ENCODE assay signal across 13 cellular contexts in genomic region chr5:132104561-132104960, GRCh38. TPM values are rescaled to one million over a fixed set of nuclear protein-coding genes. Genes with fewer than 3 reads are reported as not detected.
DNase-seq lines count a peak whose midpoint lies in the region; ATAC-seq and TF ChIP-seq lines count a peak whose summit lies in the region.
"Had no signal": no experiment of that assay in that cellular context is flagged by ENCODE, and none has a peak within 500 bp of the region (broad histone marks: within the 10 kb centered on the region; RNA-seq: fewer than 3 reads in every experiment).

No MANE protein-coding gene starts in this region.

- H2AK5ac ChIP-seq in IMR-90 (ENCODE audit: low read depth, low read length), result peak overlapping the region; percentile 87

- TF ChIP-seq RAD21 in IMR-90 (IDR thresholded peaks at IDR 0.05; ENCODE audit: low read length), result no peak

- H3K9me1 ChIP-seq in IMR-90 (ENCODE audit: insufficient read depth, low read length), result peaks cover 29% of the 10 kb centered on the region

- H2BK5ac ChIP-seq in IMR-90 (ENCODE audit: low read depth, low read length, poor library complexity, severe bottlenecking), result peak overlapping the region; percentile 75

- no peak for TF ChIP-seq CTCF in IMR-90 (conservative IDR thresholded peaks at IDR 0.05; ENCODE audit: low read depth, low read length)

- no peaks in the 10 kb centered on the region for H3K36me3 Mint-ChIP-seq in CD4-positive, CD25-positive, alpha-beta regulatory T cell
- peaks cover 6% of the 10 kb centered on the region for H3K36me3 Mint-ChIP-seq in activated T-helper 17 cell treated with anti-CD3 and anti-CD28 coated beads, Interleukin-2, amount 50 U/mL, for 72 hours (ENCODE audit: low read depth)
- no peaks in the 10 kb centered on the region for H3K36me3 Mint-ChIP-seq in memory B cell

- H3K27me3 ChIP-seq in CD4-positive, CD25-positive, alpha-beta regulatory T cell (ENCODE audit: control insufficient read depth, insufficient read depth, low read length), result no peaks in the 10 kb centered on the region
- no peaks in the 10 kb centered on the region for H3K27me3 ChIP-seq in IMR-90 (ENCODE audit: control insufficient read depth, insufficient read depth, low read length)
- H3K27me3 ChIP-seq: SJSA1 had no signal

- H2BK120ac ChIP-seq in IMR-90 (ENCODE audit: low read depth, low read length), result peak overlapping the region; percentile 88

- no peak for TF ChIP-seq POLR2A in IMR-90 (IDR thresholded peaks at IDR 0.05; ENCODE audit: low read depth, low read length)

- in situ Hi-C loops in IMR-90 (cut with MboI; ENCODE audit: low sequenced_read_pairs), result no loop called here

- no TSS peak for BruUV-seq in IMR-90 (replicated peaks; lab: Mats Ljungman, UMichigan)

- H3K9me3 Mint-ChIP-seq in CD4-positive, CD25-positive, alpha-beta regulatory T cell, result peaks cover 0 to 3% (median 0%) of the 10 kb centered on the region in 7 donors
- no peaks in the 10 kb centered on the region for H3K9me3 Mint-ChIP-seq in activated T-helper 17 cell treated with anti-CD3 and anti-CD28 coated beads, Interleukin-2, amount 50 U/mL, for 72 hours
- H3K9me3 Mint-ChIP-seq in memory B cell, result no peaks in the 10 kb centered on the region

- intact Hi-C loops in IMR-90 (cut with micrococcal nuclease), result no loop called here

- H3K9ac ChIP-seq in IMR-90 (ENCODE audit: low read depth, low read length), result no peak overlapping the region

- dilution Hi-C loops in IMR-90 (cut with HindIII; ENCODE audit: low sequenced_read_pairs, unreplicated experiment), result no loop called here

- ATAC-seq in CD4-positive, CD25-positive, alpha-beta regulatory T cell (ENCODE audit: low read depth in 2 of 2), result no peak
- ATAC-seq in IMR-90 (ENCODE audit: low read depth), result 0 out of 2 replicates have a peak, but pooled peaks have one; percentile 28
- no peak for ATAC-seq in activated T-helper 17 cell treated with anti-CD3 and anti-CD28 coated beads, Interleukin-2, amount 50 U/mL, for 72 hours (replicated peaks)
- no peak for ATAC-seq in memory B cell (ENCODE audit: low read depth)
- no peak for ATAC-seq in HG02840 (IDR thresholded peaks at IDR 0.05; ENCODE audit: low FRiP score, unreplicated experiment)

- peak overlapping the region; percentile 72 for H3K4ac ChIP-seq in IMR-90 (ENCODE audit: low read depth, low read length)

- no peaks in the 10 kb centered on the region for H3K36me3 ChIP-seq in CD4-positive, CD25-positive, alpha-beta regulatory T cell (ENCODE audit: control insufficient read depth, insufficient read depth, low read length)
- H3K36me3 ChIP-seq in IMR-90 (ENCODE audit: control insufficient read depth, insufficient read depth, low read length), result no peaks in the 10 kb centered on the region
- H3K36me3 ChIP-seq: SJSA1 had no signal

- peak overlapping the region in 3 of 4 donors; percentile 15 to 57 (median 30) for H3K4me3 Mint-ChIP-seq in CD4-positive, CD25-positive, alpha-beta regulatory T cell
- H3K4me3 Mint-ChIP-seq in activated T-helper 17 cell treated with anti-CD3 and anti-CD28 coated beads, Interleukin-2, amount 50 U/mL, for 72 hours, result peak overlapping the region; percentile 72
- H3K4me3 Mint-ChIP-seq in memory B cell, result no peak overlapping the region

- CTCF ChIA-PET in IMR-90 (lab: Yijun Ruan, JAX), result interaction anchor here (0.9 kb wide), 1 partner anchor 10 kb away, joined by 3 read pairs; no protein-coding TSS in a partner anchor

- no peak overlapping the region for H4K91ac ChIP-seq in IMR-90 (ENCODE audit: insufficient read depth, low read depth, low read length)

- no peaks in the 10 kb centered on the region for H3K27me3 Mint-ChIP-seq in CD4-positive, CD25-positive, alpha-beta regulatory T cell
- no peaks in the 10 kb centered on the region for H3K27me3 Mint-ChIP-seq in activated T-helper 17 cell treated with anti-CD3 and anti-CD28 coated beads, Interleukin-2, amount 50 U/mL, for 72 hours
- H3K27me3 Mint-ChIP-seq in memory B cell, result no peaks in the 10 kb centered on the region
- H3K27me3 Mint-ChIP-seq: naive thymus-derived CD4-positive, alpha-beta T cell had no signal

- H3K23ac ChIP-seq in IMR-90 (ENCODE audit: low read depth, low read length), result no peak overlapping the region

- H2BK20ac ChIP-seq in IMR-90 (ENCODE audit: low read depth, low read length), result peak overlapping the region; percentile 70

- no peak for DNase-seq in CD4-positive, CD25-positive, alpha-beta regulatory T cell
- peak; percentile 66 for DNase-seq in IMR-90
- DNase-seq in memory B cell (ENCODE audit: low spot score in 2 of 2), result no peak
- DNase-seq in midbrain (lab: John Stamatoyannopoulos, UW), result no peak
- no peak for DNase-seq in NCI-H2227 treated with DMSO at 0.1 percent for 48 hours (lab: John Stamatoyannopoulos, UW)
- no peak for DNase-seq in NCI-H2029 treated with DMSO at 0.1 percent for 48 hours (lab: John Stamatoyannopoulos, UW)
- DNase-seq: activated CD4-positive, alpha-beta T cell treated with anti-CD3 and anti-CD28 coated beads, Interleukin-2, amount 50 U/mL, for 1 hour; naive thymus-derived CD4-positive, alpha-beta T cell; NCI-H226 had no signal

- peak overlapping the region in 1 of 2 experiments; percentile 32; a peak in 2 of 4 replicates for H4K8ac ChIP-seq in IMR-90 (ENCODE audit: low read depth in 2 of 2, low read length in 2 of 2)

- POLR2A ChIA-PET in IMR-90 (lab: Charles Lee; ENCODE audit: unreplicated experiment), result interaction anchor here (0.6 kb wide), 1 partner anchor 556 kb away, joined by 6 read pairs; no protein-coding TSS in a partner anchor

- H2AK9ac ChIP-seq in IMR-90 (replicated peaks; ENCODE audit: low read depth, low read length, poor library complexity), result no peak overlapping the region

- peak overlapping the region; percentile 51; the same call in 1 of the 2 replicates for H4K5ac ChIP-seq in IMR-90 (ENCODE audit: low read depth, low read length)

- peak overlapping the region; percentile 87 for H3K14ac ChIP-seq in IMR-90 (replicated peaks; ENCODE audit: low read depth, low read length)

- no peaks in the 10 kb centered on the region for H3K79me1 ChIP-seq in IMR-90 (ENCODE audit: low read depth in 1 of 2, low read length in 2 of 2)

- H2BK15ac ChIP-seq in IMR-90 (ENCODE audit: low read depth, low read length), result peak overlapping the region; percentile 81; the same call in 2 of the 3 replicates

- no peak overlapping the region for H3K4me2 ChIP-seq in IMR-90 (ENCODE audit: low read depth, low read length)

- H3K9me3 ChIP-seq in CD4-positive, CD25-positive, alpha-beta regulatory T cell (ENCODE audit: control insufficient read depth in 2 of 2, low read length in 2 of 2), result no peaks in the 10 kb centered on the region
- no peaks in the 10 kb centered on the region for H3K9me3 ChIP-seq in IMR-90 (ENCODE audit: control insufficient read depth, insufficient read depth, low read length)
- H3K9me3 ChIP-seq: SJSA1 had no signal

- no peak overlapping the region for H3K56ac ChIP-seq in IMR-90 (ENCODE audit: extremely low read depth, insufficient read depth, low read length)

- no peak overlapping the region for H3K27ac ChIP-seq in CD4-positive, CD25-positive, alpha-beta regulatory T cell (ENCODE audit: insufficient read depth, low read length, poor library complexity, severe bottlenecking)
- no peak overlapping the region for H3K27ac ChIP-seq in IMR-90 (ENCODE audit: insufficient read depth, low read length)

- H2AFZ ChIP-seq in IMR-90 (replicated peaks; ENCODE audit: low read length, poor library complexity), result peak overlapping the region; percentile 12

- no peak overlapping the region for H3K4me3 ChIP-seq in CD4-positive, CD25-positive, alpha-beta regulatory T cell (ENCODE audit: low read depth, low read length)
- H3K4me3 ChIP-seq in IMR-90 (ENCODE audit: insufficient read depth, low read depth, low read length), result no peak overlapping the region
- H3K4me3 ChIP-seq: SJSA1 had no signal

- H3K18ac ChIP-seq in IMR-90 (ENCODE audit: low read depth, low read length), result peak overlapping the region; percentile 42; the same call in 1 of the 2 replicates

- peaks cover 20 to 63% (median 40%) of the 10 kb centered on the region in 4 donors for H3K4me1 Mint-ChIP-seq in CD4-positive, CD25-positive, alpha-beta regulatory T cell
- peaks cover 45% of the 10 kb centered on the region for H3K4me1 Mint-ChIP-seq in activated T-helper 17 cell treated with anti-CD3 and anti-CD28 coated beads, Interleukin-2, amount 50 U/mL, for 72 hours
- peaks cover 47% of the 10 kb centered on the region for H3K4me1 Mint-ChIP-seq in memory B cell

- H3K27ac Mint-ChIP-seq in CD4-positive, CD25-positive, alpha-beta regulatory T cell, result peak overlapping the region in 1 of 3 donors; percentile 78
- H3K27ac Mint-ChIP-seq in activated T-helper 17 cell treated with anti-CD3 and anti-CD28 coated beads, Interleukin-2, amount 50 U/mL, for 72 hours, result peak overlapping the region; percentile 93
- H3K27ac Mint-ChIP-seq in memory B cell, result peak overlapping the region; percentile 42

- peaks cover 55% of the 10 kb centered on the region for H3K4me1 ChIP-seq in CD4-positive, CD25-positive, alpha-beta regulatory T cell (ENCODE audit: control insufficient read depth, insufficient read depth, low read length, poor library complexity, severe bottlenecking)
- H3K4me1 ChIP-seq in IMR-90 (ENCODE audit: control insufficient read depth, insufficient read depth, low read length), result peaks cover 22% of the 10 kb centered on the region

- no peaks in the 10 kb centered on the region for H4K20me1 ChIP-seq in IMR-90 (ENCODE audit: insufficient read depth, low read length)

TF ChIP-seq in IMR-90, 13 proteins besides CTCF, POLR2A, EP300 and RAD21:
- no peak for TF ChIP-seq CEBPB (IDR thresholded peaks at IDR 0.05; ENCODE audit: low read depth, low read length)
- TF ChIP-seq FOS (IDR thresholded peaks at IDR 0.05; ENCODE audit: low read depth, low read length), result 0 out of 2 replicates have a peak, but pooled peaks have one; percentile 12
TF ChIP-seq in IMR-90: peak in this region for 1.

RNA-seq across cellular contexts. Expression of gene CSF2, which starts 31.0 kb away (rescaled TPM):
- total RNA-seq in CD4-positive, CD25-positive, alpha-beta regulatory T cell, result not detected
- polyA plus RNA-seq in CD4-positive, CD25-positive, alpha-beta regulatory T cell, result not detected
- total RNA-seq in IMR-90 (2012; rRNA removed), result not detected in 2 replicates
- polyA plus RNA-seq in IMR-90 (2012; rRNA removed), result 0.26 and 0.31 TPM in 2 replicates
- 0.31 and 1.2 TPM in 2 replicates for polyA plus RNA-seq in IMR-90 (2012; cell fraction: cytosol; rRNA removed)
- polyA plus RNA-seq in IMR-90 (2012; cell fraction: nucleus; rRNA removed; ENCODE audit: low replicate concordance), result 0.70 and 0.79 TPM in 2 replicates
- total RNA-seq in activated T-helper 17 cell treated with anti-CD3 and anti-CD28 coated beads, Interleukin-2, amount 50 U/mL, for 72 hours, result 100 to 1,000 TPM in 1 of 2 donors, 10 to 100 TPM in 1; 14.6 to 159 TPM
- total RNA-seq: skeletal muscle tissue had no signal
- polyA plus RNA-seq: naive thymus-derived CD4-positive, alpha-beta T cell had no signal

RNA-seq across cellular contexts. Expression of gene IL3, which starts 44.1 kb away (rescaled TPM):
- not detected for total RNA-seq in CD4-positive, CD25-positive, alpha-beta regulatory T cell
- not detected for polyA plus RNA-seq in CD4-positive, CD25-positive, alpha-beta regulatory T cell
- total RNA-seq in IMR-90 (2012; rRNA removed), result not detected in 2 replicates
- not detected in 2 replicates for polyA plus RNA-seq in IMR-90 (2012; rRNA removed)
- not detected in 2 replicates for polyA plus RNA-seq in IMR-90 (2012; cell fraction: cytosol; rRNA removed)
- polyA plus RNA-seq in IMR-90 (2012; cell fraction: nucleus; rRNA removed; ENCODE audit: low replicate concordance), result not detected in 2 replicates
- total RNA-seq in activated T-helper 17 cell treated with anti-CD3 and anti-CD28 coated beads, Interleukin-2, amount 50 U/mL, for 72 hours, result 1 to 10 TPM in 1 of 2 donors, under 1 TPM in 1; 0.32 to 9.0 TPM
- total RNA-seq: SJSA1, skeletal muscle tissue had no signal
- polyA plus RNA-seq: naive thymus-derived CD4-positive, alpha-beta T cell had no signal

Comparison
In these comparisons a context has a peak if more than half of its experiments do, and no peak if none do; other contexts are left out.
1. RNA of gene CSF2, which starts 31.0 kb away (total RNA-seq): 14.6 to 159 TPM in activated T-helper 17 cell treated with anti-CD3 and anti-CD28 coated beads, Interleukin-2, amount 50 U/mL, for 72 hours; not detected in CD4-positive, CD25-positive, alpha-beta regulatory T cell (single experiment) and not detected in IMR-90; every median in the first group is over 10 times any median in the second.